Comparison of ENCODE assay signal across 8 cellular contexts in genomic region chr4:1726146-1726934, GRCh38. TPM values are rescaled to one million over a fixed set of nuclear protein-coding genes. Genes with fewer than 3 reads are reported as not detected.
A peak's percentile ranks its signal among the peaks of the same experiment; 100 is the strongest.
DNase-seq lines count a peak whose midpoint lies in the region; ATAC-seq and TF ChIP-seq lines count a peak whose summit lies in the region.

No MANE protein-coding gene starts in this region.

- ATAC-seq in RWPE2 (ENCODE audit: low read depth) (no peak), GM18870 (IDR thresholded peaks at IDR 0.05; ENCODE audit: unreplicated experiment) (no peak)

- peaks cover 31% of the 10 kb centered on the region for H3K4me1 ChIP-seq in RWPE2 (ENCODE audit: insufficient read depth, poor library complexity, severe bottlenecking)
- H3K4me1 ChIP-seq in neutrophil (ENCODE audit: control insufficient read depth in 1 of 2, insufficient read depth in 1 of 2, low read depth in 1 of 2, low read length in 1 of 2) = peaks cover 82 to 84% of the 10 kb centered on the region in 2 experiments
- peaks cover 2 to 67% (median 52%) of the 10 kb centered on the region in 5 donors for H3K4me1 ChIP-seq in subcutaneous abdominal adipose tissue (ENCODE audit: control insufficient read depth in 5 of 5, insufficient read depth in 5 of 5, low read length in 5 of 5)

- H3K36me3 ChIP-seq in RWPE2 (ENCODE audit: low read depth) (peaks cover 82% of the 10 kb centered on the region), neutrophil (peaks cover 46% of the 10 kb centered on the region), subcutaneous abdominal adipose tissue (ENCODE audit: control insufficient read depth in 5 of 5, insufficient read depth in 5 of 5, low read length in 5 of 5) (peaks cover under 1 to 28% (median 18%) of the 10 kb centered on the region in 5 donors)

- H3K27me3 ChIP-seq in RWPE2 (ENCODE audit: insufficient read depth, poor library complexity, severe bottlenecking) (no peaks in the 10 kb centered on the region), neutrophil (no peaks in the 10 kb centered on the region), subcutaneous abdominal adipose tissue (ENCODE audit: control insufficient read depth in 5 of 5, insufficient read depth in 4 of 5, low read length in 5 of 5) (no peaks in the 10 kb centered on the region)

- H3K9me3 ChIP-seq in RWPE2 (ENCODE audit: severe bottlenecking) (no peaks in the 10 kb centered on the region), neutrophil (no peaks in the 10 kb centered on the region), subcutaneous abdominal adipose tissue (ENCODE audit: control insufficient read depth in 5 of 5, low read length in 5 of 5) (no peaks in the 10 kb centered on the region)

- peak; percentile 90 for DNase-seq in G401 (ENCODE audit: low spot score)
- peak; percentile 75 for DNase-seq in LNCaP clone FGC (ENCODE audit: low read depth)
- DNase-seq in RWPE2 (ENCODE audit: low spot score) = peak; percentile 74
- DNase-seq in activated T-helper 9 cell treated with anti-CD3 and anti-CD28 coated beads, Interleukin-2, amount 50 U/mL, for 16 hours (ENCODE audit: low read depth) = peak; percentile 84
- peak; percentile 88 for DNase-seq in fibroblast of pulmonary artery (ENCODE audit: low read depth)

- H3K4me3 ChIP-seq in LNCaP clone FGC (ENCODE audit: low read depth, low read length) (no peak overlapping the region), RWPE2 (ENCODE audit: severe bottlenecking) (no peak overlapping the region), fibroblast of pulmonary artery (replicated peaks; ENCODE audit: low read depth, low read length) (no peak overlapping the region), neutrophil (ENCODE audit: low read depth in 1 of 2, low read length in 1 of 2) (peak overlapping the region; percentile 82 to 90), subcutaneous abdominal adipose tissue (ENCODE audit: low read depth in 1 of 5, low read length in 5 of 5) (no peak overlapping the region)

- no peak overlapping the region for H3K9ac ChIP-seq in subcutaneous abdominal adipose tissue (ENCODE audit: low read length in 5 of 5)

- H3K27ac ChIP-seq in RWPE2 (ENCODE audit: poor library complexity, severe bottlenecking) = peak overlapping the region; percentile 97
- peak overlapping the region; percentile 98 for H3K27ac ChIP-seq in neutrophil
- H3K27ac ChIP-seq in subcutaneous abdominal adipose tissue (ENCODE audit: low read depth, low read length) = peak overlapping the region; percentile 50

- TF ChIP-seq CTCF in LNCaP clone FGC (IDR thresholded peaks at IDR 0.05; ENCODE audit: control insufficient read depth, extremely low read depth, insufficient read depth) (peak; percentile 92), RWPE2 (IDR thresholded peaks at IDR 0.05; ENCODE audit: poor library complexity, severe bottlenecking) (peak; percentile 94), fibroblast of pulmonary artery (IDR thresholded peaks at IDR 0.05; ENCODE audit: low read length, missing control alignments) (peak; percentile 97), neutrophil (IDR thresholded peaks at IDR 0.05) (peak; percentile 99)

- in situ Hi-C loops in G401 (cut with HindIII; ENCODE audit: low sequenced_read_pairs) = no loop called here

RNA-seq across cellular contexts. Expression of gene TACC3, which starts 5.0 kb away (rescaled TPM):
- 139 and 164 TPM in 2 replicates for total RNA-seq in G401 (2014; rRNA removed; shearing (Covaris generic))

RNA-seq across cellular contexts. Expression of gene TMEM129, which starts 5.2 kb away (rescaled TPM):
- 51.6 and 91.7 TPM in 2 replicates for total RNA-seq in G401 (2014; rRNA removed; shearing (Covaris generic))

RNA-seq across cellular contexts. Expression of gene SLBP, which starts 14.2 kb away (rescaled TPM):
- 98.5 and 101 TPM in 2 replicates for total RNA-seq in G401 (2014; rRNA removed; shearing (Covaris generic))

RNA-seq across cellular contexts. Expression of gene FAM53A, which starts 42.2 kb away (rescaled TPM):
- 4.0 and 24.1 TPM in 2 replicates for total RNA-seq in G401 (2014; rRNA removed; shearing (Covaris generic))

Comparison
In these comparisons a context has a peak if more than half of its experiments do, and no peak if none do; other contexts are left out.
1. H3K4me3 ChIP-seq: peak in neutrophil (2 of 2); none in LNCaP clone FGC (single experiment), RWPE2 (single experiment), fibroblast of pulmonary artery (single experiment) and subcutaneous abdominal adipose tissue (0 of 5).
2. Peak in every context shown above with its lines, with median percentiles within 50 percentile points of each other: DNase-seq, CTCF ChIP-seq and H3K27ac ChIP-seq.